ENCODE assay signal across 8 cellular contexts in the genomic region with DNA sequence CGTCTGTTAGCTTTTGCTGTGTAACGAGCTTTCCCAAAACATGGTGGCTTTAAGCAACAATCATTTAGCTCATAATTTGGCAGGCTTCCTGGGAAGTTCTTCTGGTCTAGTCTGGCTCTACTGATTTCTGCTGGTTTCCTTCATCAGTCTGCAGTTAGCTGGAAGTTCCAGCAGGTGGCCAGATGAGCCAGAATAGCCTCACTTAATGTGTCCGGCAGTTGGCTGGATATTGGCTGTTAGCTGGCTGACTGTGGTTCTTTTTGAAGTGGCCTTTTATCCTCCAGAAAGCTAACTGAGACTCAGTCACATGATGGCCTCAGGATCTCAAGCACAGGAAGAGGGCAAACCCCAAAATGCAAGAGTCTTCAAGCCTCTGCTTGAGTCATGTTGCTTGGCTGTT. TPM values are rescaled to one million over a fixed set of nuclear protein-coding genes. Genes with fewer than 3 reads are reported as not detected.
A peak's percentile ranks its signal among the peaks of the same experiment; 100 is the strongest.
DNase-seq lines count a peak whose midpoint lies in the region; ATAC-seq, FAIRE-seq and TF ChIP-seq lines count a peak whose summit lies in the region.

No MANE protein-coding gene starts in this region.

- H3K27me3 ChIP-seq in breast epithelium (peaks cover 0 to 26% of the 10 kb centered on the region in 2 donors), liver (ENCODE audit: control insufficient read depth in 4 of 4, insufficient read depth in 4 of 4, low read length in 3 of 4) (no peaks in the 10 kb centered on the region)

- ATAC-seq in HG02852 (IDR thresholded peaks at IDR 0.05; ENCODE audit: unreplicated experiment): peak; percentile 84

- 35% methylated on average over 3 of the region's 3 CpGs for WGBS in liver

- H3K4me3 ChIP-seq in breast epithelium: no peak overlapping the region
- no peak overlapping the region for H3K4me3 ChIP-seq in liver (ENCODE audit: low read depth in 1 of 3, low read length in 3 of 3)

- peak in 2 of 3 donors; percentile 24 to 31 for TF ChIP-seq CTCF in breast epithelium (IDR thresholded peaks at IDR 0.05)
- peak; percentile 68 for TF ChIP-seq CTCF in liver (IDR thresholded peaks at IDR 0.05; ENCODE audit: low read depth, low read length, missing input control)

- no peak for TF ChIP-seq POLR2A in breast epithelium (IDR thresholded peaks at IDR 0.05)

- peak; percentile 75 to 88 for TF ChIP-seq RAD21 in liver (IDR thresholded peaks at IDR 0.05)

- no peak overlapping the region for H3K27ac ChIP-seq in breast epithelium
- no peak overlapping the region for H3K27ac ChIP-seq in liver (ENCODE audit: low read depth in 1 of 2, low read length in 2 of 2)

- H3K9me3 ChIP-seq in breast epithelium (no peaks in the 10 kb centered on the region), liver (ENCODE audit: control insufficient read depth in 4 of 4, low read length in 3 of 4) (no peaks in the 10 kb centered on the region)

- no peak overlapping the region for H3K9ac ChIP-seq in liver (ENCODE audit: low read depth in 1 of 2, low read length in 2 of 2)

- peak; percentile 5 for DNase-seq in COLO668 (lab: John Stamatoyannopoulos, UW; ENCODE audit: unreplicated experiment)
- DNase-seq in GM18507 (ENCODE audit: extremely low spot score, insufficient read length, low read depth): peak; percentile 8
- DNase-seq in NCI-H460 (ENCODE audit: extremely low read depth, low read depth): peak; percentile 41
- no peak for DNase-seq in breast epithelium (ENCODE audit: low spot score in 2 of 2)
- DNase-seq in NCI-H187 (lab: John Stamatoyannopoulos, UW): no peak
- no peak for DNase-seq in activated naive CD4-positive, alpha-beta T cell (lab: John Stamatoyannopoulos, UW)

- peak; percentile 79 for FAIRE-seq in GM18507 (lab: Jason Lieb, UNC)

- H3K4me1 ChIP-seq in breast epithelium: no peaks in the 10 kb centered on the region
- H3K4me1 ChIP-seq in liver (ENCODE audit: control insufficient read depth in 4 of 4, insufficient read depth in 4 of 4, low read length in 3 of 4): no peaks in the 10 kb centered on the region

- H3K36me3 ChIP-seq in breast epithelium (no peaks in the 10 kb centered on the region), liver (ENCODE audit: control insufficient read depth in 4 of 4, insufficient read depth in 3 of 4, low read depth in 1 of 4, low read length in 3 of 4) (no peaks in the 10 kb centered on the region)

- intact Hi-C loops in breast epithelium (cut with DNase I; ENCODE audit: low total_unique reads): no loop called here

TF ChIP-seq in liver, 16 proteins besides CTCF, POLR2A, EP300 and RAD21:
- TF ChIP-seq HNF4A (conservative IDR thresholded peaks at IDR 0.05): no peak
- no peak for TF ChIP-seq SP1 (IDR thresholded peaks at IDR 0.05)
- TF ChIP-seq ATF3 (IDR thresholded peaks at IDR 0.05): no peak
- TF ChIP-seq, protein P1, sequence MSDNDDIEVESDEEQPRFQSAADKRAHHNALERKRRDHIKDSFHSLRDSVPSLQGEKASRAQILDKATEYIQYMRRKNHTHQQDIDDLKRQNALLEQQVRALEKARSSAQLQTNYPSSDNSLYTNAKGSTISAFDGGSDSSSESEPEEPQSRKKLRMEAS (IDR thresholded peaks at IDR 0.05): no peak
- TF ChIP-seq, protein P2, sequence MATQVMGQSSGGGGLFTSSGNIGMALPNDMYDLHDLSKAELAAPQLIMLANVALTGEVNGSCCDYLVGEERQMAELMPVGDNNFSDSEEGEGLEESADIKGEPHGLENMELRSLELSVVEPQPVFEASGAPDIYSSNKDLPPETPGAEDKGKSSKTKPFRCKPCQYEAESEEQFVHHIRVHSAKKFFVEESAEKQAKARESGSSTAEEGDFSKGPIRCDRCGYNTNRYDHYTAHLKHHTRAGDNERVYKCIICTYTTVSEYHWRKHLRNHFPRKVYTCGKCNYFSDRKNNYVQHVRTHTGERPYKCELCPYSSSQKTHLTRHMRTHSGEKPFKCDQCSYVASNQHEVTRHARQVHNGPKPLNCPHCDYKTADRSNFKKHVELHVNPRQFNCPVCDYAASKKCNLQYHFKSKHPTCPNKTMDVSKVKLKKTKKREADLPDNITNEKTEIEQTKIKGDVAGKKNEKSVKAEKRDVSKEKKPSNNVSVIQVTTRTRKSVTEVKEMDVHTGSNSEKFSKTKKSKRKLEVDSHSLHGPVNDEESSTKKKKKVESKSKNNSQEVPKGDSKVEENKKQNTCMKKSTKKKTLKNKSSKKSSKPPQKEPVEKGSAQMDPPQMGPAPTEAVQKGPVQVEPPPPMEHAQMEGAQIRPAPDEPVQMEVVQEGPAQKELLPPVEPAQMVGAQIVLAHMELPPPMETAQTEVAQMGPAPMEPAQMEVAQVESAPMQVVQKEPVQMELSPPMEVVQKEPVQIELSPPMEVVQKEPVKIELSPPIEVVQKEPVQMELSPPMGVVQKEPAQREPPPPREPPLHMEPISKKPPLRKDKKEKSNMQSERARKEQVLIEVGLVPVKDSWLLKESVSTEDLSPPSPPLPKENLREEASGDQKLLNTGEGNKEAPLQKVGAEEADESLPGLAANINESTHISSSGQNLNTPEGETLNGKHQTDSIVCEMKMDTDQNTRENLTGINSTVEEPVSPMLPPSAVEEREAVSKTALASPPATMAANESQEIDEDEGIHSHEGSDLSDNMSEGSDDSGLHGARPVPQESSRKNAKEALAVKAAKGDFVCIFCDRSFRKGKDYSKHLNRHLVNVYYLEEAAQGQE (IDR thresholded peaks at IDR 0.05): no peak
- TF ChIP-seq TAF1 (conservative IDR thresholded peaks at IDR 0.05): no peak
- TF ChIP-seq RXRA (IDR thresholded peaks at IDR 0.05): no peak
- TF ChIP-seq NR2F2 (IDR thresholded peaks at IDR 0.05): no peak
- TF ChIP-seq FOXA1 (IDR thresholded peaks at IDR 0.05): no peak
- TF ChIP-seq, protein P3, sequence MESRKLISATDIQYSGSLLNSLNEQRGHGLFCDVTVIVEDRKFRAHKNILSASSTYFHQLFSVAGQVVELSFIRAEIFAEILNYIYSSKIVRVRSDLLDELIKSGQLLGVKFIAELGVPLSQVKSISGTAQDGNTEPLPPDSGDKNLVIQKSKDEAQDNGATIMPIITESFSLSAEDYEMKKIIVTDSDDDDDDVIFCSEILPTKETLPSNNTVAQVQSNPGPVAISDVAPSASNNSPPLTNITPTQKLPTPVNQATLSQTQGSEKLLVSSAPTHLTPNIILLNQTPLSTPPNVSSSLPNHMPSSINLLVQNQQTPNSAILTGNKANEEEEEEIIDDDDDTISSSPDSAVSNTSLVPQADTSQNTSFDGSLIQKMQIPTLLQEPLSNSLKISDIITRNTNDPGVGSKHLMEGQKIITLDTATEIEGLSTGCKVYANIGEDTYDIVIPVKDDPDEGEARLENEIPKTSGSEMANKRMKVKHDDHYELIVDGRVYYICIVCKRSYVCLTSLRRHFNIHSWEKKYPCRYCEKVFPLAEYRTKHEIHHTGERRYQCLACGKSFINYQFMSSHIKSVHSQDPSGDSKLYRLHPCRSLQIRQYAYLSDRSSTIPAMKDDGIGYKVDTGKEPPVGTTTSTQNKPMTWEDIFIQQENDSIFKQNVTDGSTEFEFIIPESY (IDR thresholded peaks at IDR 0.05): no peak
- TF ChIP-seq GABPA (IDR thresholded peaks at IDR 0.05 in 1 of 2, conservative IDR thresholded peaks at IDR 0.05 in 1 of 2): no peak
- TF ChIP-seq YY1 (IDR thresholded peaks at IDR 0.05): no peak
- TF ChIP-seq HNF4G (IDR thresholded peaks at IDR 0.05): no peak
- no peak for TF ChIP-seq JUND (IDR thresholded peaks at IDR 0.05)

RNA-seq across cellular contexts. Expression of gene FTHL17, which starts 34.9 kb away (rescaled TPM):
- total RNA-seq in NCI-H460 (2014; rRNA removed; shearing (Covaris generic)): not detected in 2 replicates
- not detected in 2 replicates for polyA plus RNA-seq in NCI-H460 (2014; cell fraction: nucleus; rRNA removed)
- total RNA-seq in breast epithelium (not detected), liver (not detected)
- polyA plus RNA-seq in liver: not detected

Comparison
In these comparisons a context has a peak if more than half of its experiments do, and no peak if none do; other contexts are left out.
1. DNase-seq: peak in COLO668 (single experiment), GM18507 (single experiment) and NCI-H460 (single experiment); none in breast epithelium (0 of 2), NCI-H187 (0 of 2) and activated naive CD4-positive, alpha-beta T cell (0 of 4).